In the genomic region with DNA sequence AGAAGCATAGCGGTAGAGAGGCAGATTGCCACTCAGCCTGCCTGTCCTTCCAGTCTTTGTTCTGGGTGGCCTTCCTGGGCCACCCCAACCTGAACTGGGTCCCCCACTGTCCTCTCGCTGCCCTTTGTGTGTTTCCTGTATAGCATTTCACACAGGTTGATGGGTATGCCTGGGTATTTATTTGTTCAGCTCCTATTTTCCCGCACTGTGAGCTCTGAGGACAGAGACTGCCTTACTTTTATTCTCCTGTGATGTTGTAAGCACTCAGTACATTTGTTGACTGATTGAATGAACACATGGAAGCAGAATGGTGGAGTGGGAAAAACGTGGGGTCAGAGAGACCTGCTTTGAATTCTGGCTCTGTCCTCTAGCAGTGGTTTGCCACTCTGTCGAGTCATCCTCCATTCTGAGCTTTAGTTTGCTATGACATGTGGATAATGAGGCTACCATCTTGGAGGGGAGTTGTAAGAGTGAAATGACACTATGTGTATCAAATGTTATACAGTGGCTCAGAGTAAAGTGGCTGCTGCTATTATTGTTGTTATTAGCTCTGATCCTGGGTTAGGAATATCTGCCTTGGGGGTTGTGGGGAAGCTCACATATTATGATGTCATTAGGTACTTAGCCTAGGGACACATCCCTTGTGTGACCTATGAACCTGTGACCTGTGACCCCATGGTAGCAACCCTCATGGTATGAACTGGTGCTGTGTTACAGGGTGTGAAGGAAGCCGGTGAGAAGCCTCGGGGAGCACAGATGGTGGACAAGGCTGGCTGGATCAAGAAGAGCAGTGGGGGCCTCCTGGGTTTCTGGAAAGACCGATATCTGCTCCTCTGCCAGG, we compare ENCODE assay signal across 1 cellular context.
TF ChIP-seq lines count a peak whose summit lies in the region.

No MANE protein-coding gene starts in this region.

TF ChIP-seq in IMR-90, 13 proteins besides CTCF, POLR2A, EP300 and RAD21:
- TF ChIP-seq MXI1 (IDR thresholded peaks at IDR 0.05; ENCODE audit: borderline replicate concordance, low read depth, low read length) (no peak), SMC3 (IDR thresholded peaks at IDR 0.05; ENCODE audit: low read depth, low read length) (no peak), BHLHE40 (IDR thresholded peaks at IDR 0.05; ENCODE audit: low read depth, low read length) (no peak), USF2 (IDR thresholded peaks at IDR 0.05; ENCODE audit: low read depth, low read length) (no peak), NFE2L2 (IDR thresholded peaks at IDR 0.05; ENCODE audit: low read depth, low read length) (no peak), FOS (IDR thresholded peaks at IDR 0.05; ENCODE audit: low read depth, low read length) (no peak), RFX5 (IDR thresholded peaks at IDR 0.05; ENCODE audit: low read depth, low read length) (no peak), MAFK (IDR thresholded peaks at IDR 0.05; ENCODE audit: low read depth, low read length) (no peak), MAZ (IDR thresholded peaks at IDR 0.05; ENCODE audit: borderline replicate concordance, low read depth, low read length) (no peak), RCOR1 (IDR thresholded peaks at IDR 0.05; ENCODE audit: insufficient replicate concordance, low read length) (no peak)
- TF ChIP-seq, protein P1, sequence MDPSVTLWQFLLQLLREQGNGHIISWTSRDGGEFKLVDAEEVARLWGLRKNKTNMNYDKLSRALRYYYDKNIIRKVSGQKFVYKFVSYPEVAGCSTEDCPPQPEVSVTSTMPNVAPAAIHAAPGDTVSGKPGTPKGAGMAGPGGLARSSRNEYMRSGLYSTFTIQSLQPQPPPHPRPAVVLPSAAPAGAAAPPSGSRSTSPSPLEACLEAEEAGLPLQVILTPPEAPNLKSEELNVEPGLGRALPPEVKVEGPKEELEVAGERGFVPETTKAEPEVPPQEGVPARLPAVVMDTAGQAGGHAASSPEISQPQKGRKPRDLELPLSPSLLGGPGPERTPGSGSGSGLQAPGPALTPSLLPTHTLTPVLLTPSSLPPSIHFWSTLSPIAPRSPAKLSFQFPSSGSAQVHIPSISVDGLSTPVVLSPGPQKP (IDR thresholded peaks at IDR 0.05; ENCODE audit: borderline replicate concordance, low read depth, low read length), result no peak
